ENCODE assay signal across 28 cellular contexts in genomic region chr9:136740491-136740890, GRCh38. TPM values are rescaled to one million over a fixed set of nuclear protein-coding genes. Genes with fewer than 3 reads are reported as not detected.
A peak's percentile ranks its signal among the peaks of the same experiment; 100 is the strongest.
DNase-seq lines count a peak whose midpoint lies in the region; ATAC-seq and TF ChIP-seq lines count a peak whose summit lies in the region.
"Had no signal": no experiment of that assay in that cellular context is flagged by ENCODE, and none has a peak within 500 bp of the region (broad histone marks: within the 10 kb centered on the region; RNA-seq: fewer than 3 reads in every experiment).

No MANE protein-coding gene starts in this region.

- ATAC-seq in left cardiac atrium, result no peak
- ATAC-seq in heart left ventricle, result no peak
- no peak for ATAC-seq in T-helper 17 cell
- no peak for ATAC-seq in stimulated activated memory B cell treated with anti-CD40 and anti-IgM and Interleukin-4, amounts not matched to agents 10 μg/mL and 1 μg/mL and 100 μg/mL, for 72 hours
- no peak for ATAC-seq in HG02870 (IDR thresholded peaks at IDR 0.05; ENCODE audit: unreplicated experiment)

- no peak for TF ChIP-seq CTCF in heart left ventricle (IDR thresholded peaks at IDR 0.05)
- TF ChIP-seq CTCF in lower leg skin (IDR thresholded peaks at IDR 0.05), result no peak

- TF ChIP-seq POLR2A in heart left ventricle (IDR thresholded peaks at IDR 0.05) (no peak), lower leg skin (IDR thresholded peaks at IDR 0.05) (no peak)

- 89 to 93% (median 92%) methylated on average over 16 of the region's 16 CpGs for WGBS in heart left ventricle, 4 donors
- WGBS in lower leg skin, 2 donors, result 75 to 82% methylated on average over 16 of the region's 16 CpGs

- no peaks in the 10 kb centered on the region for H3K9me3 Mint-ChIP-seq in stimulated activated memory B cell treated with anti-CD40 and anti-IgM and Interleukin-4, amounts not matched to agents 10 μg/mL and 1 μg/mL and 100 μg/mL, for 72 hours
- H3K9me3 Mint-ChIP-seq: activated naive CD4-positive, alpha-beta T cell treated with anti-CD3 and anti-CD28 coated beads, Interleukin-2, amount 50 U/mL, for 72 hours; mesothelial cell of epicardium had no signal

- peaks cover 2% of the 10 kb centered on the region for H3K4me1 Mint-ChIP-seq in T-helper 17 cell
- H3K4me1 Mint-ChIP-seq in stimulated activated memory B cell treated with anti-CD40 and anti-IgM and Interleukin-4, amounts not matched to agents 10 μg/mL and 1 μg/mL and 100 μg/mL, for 72 hours, result peaks cover 42% of the 10 kb centered on the region

- no peak overlapping the region for H3K27ac Mint-ChIP-seq in T-helper 17 cell
- peak overlapping the region; percentile 86 for H3K27ac Mint-ChIP-seq in stimulated activated memory B cell treated with anti-CD40 and anti-IgM and Interleukin-4, amounts not matched to agents 10 μg/mL and 1 μg/mL and 100 μg/mL, for 72 hours
- H3K27ac Mint-ChIP-seq: activated naive CD4-positive, alpha-beta T cell treated with anti-CD3 and anti-CD28 coated beads, Interleukin-2, amount 50 U/mL, for 72 hours; mesothelial cell of epicardium; progenitor cell of endocrine pancreas had no signal

- DNase-seq in left cardiac atrium (peak; percentile 10), heart left ventricle (no peak), T-helper 17 cell (no peak), lower leg skin (ENCODE audit: low spot score in 2 of 2) (no peak)
- DNase-seq: DMS153; dorsolateral prefrontal cortex; KG1; NCI-H1105; NCI-H187; stimulated activated CD8-positive, alpha-beta memory T cell treated with anti-CD3 and anti-CD28 coated beads, Interleukin-4, amount 100 ng/mL, for 48 hours; transverse colon; WERI-Rb-1 had no signal

- H3K9me3 ChIP-seq in heart left ventricle, result no peaks in the 10 kb centered on the region
- no peaks in the 10 kb centered on the region for H3K9me3 ChIP-seq in T-helper 17 cell (ENCODE audit: control insufficient read depth, low read length, poor library complexity, severe bottlenecking)
- H3K9me3 ChIP-seq: breast epithelium, esophagus muscularis mucosa, SJSA1, transverse colon had no signal

- H3K4me3 Mint-ChIP-seq in T-helper 17 cell, result peak overlapping the region; percentile 21
- H3K4me3 Mint-ChIP-seq in stimulated activated memory B cell treated with anti-CD40 and anti-IgM and Interleukin-4, amounts not matched to agents 10 μg/mL and 1 μg/mL and 100 μg/mL, for 72 hours, result no peak overlapping the region
- H3K4me3 Mint-ChIP-seq: mesothelial cell of epicardium had no signal

- H3K27me3 Mint-ChIP-seq in T-helper 17 cell, result peaks cover 14% of the 10 kb centered on the region
- no peaks in the 10 kb centered on the region for H3K27me3 Mint-ChIP-seq in stimulated activated memory B cell treated with anti-CD40 and anti-IgM and Interleukin-4, amounts not matched to agents 10 μg/mL and 1 μg/mL and 100 μg/mL, for 72 hours

- peaks cover 0 to 19% (median 0%) of the 10 kb centered on the region in 9 donors for H3K27me3 ChIP-seq in heart left ventricle

- no peaks in the 10 kb centered on the region for H3K36me3 ChIP-seq in heart left ventricle
- H3K36me3 ChIP-seq: breast epithelium, SJSA1, transverse colon, WERI-Rb-1 had no signal

- H3K4me1 ChIP-seq in heart left ventricle, result peaks cover 0 to 36% (median 15%) of the 10 kb centered on the region in 12 donors
- H3K4me1 ChIP-seq: SJSA1 had no signal

- H3K4me3 ChIP-seq in heart left ventricle (no peak overlapping the region), lower leg skin (ENCODE audit: low read depth, poor library complexity, severe bottlenecking) (no peak overlapping the region)
- H3K4me3 ChIP-seq: GM12878, SJSA1, transverse colon had no signal

- intact Hi-C loops in left cardiac atrium (cut with DNase I) (no loop called here), heart left ventricle (cut with DNase I) (no loop called here), lower leg skin (cut with DNase I; ENCODE audit: low total_unique reads) (no loop called here)

- peak overlapping the region in 1 of 12 donors; percentile 62 for H3K27ac ChIP-seq in heart left ventricle
- H3K27ac ChIP-seq: breast epithelium, dorsolateral prefrontal cortex, esophagus muscularis mucosa, SJSA1, transverse colon, WERI-Rb-1 had no signal

- no peaks in the 10 kb centered on the region for H3K36me3 Mint-ChIP-seq in T-helper 17 cell (ENCODE audit: low read depth)
- peaks cover 18% of the 10 kb centered on the region for H3K36me3 Mint-ChIP-seq in stimulated activated memory B cell treated with anti-CD40 and anti-IgM and Interleukin-4, amounts not matched to agents 10 μg/mL and 1 μg/mL and 100 μg/mL, for 72 hours
- H3K36me3 Mint-ChIP-seq: activated naive CD4-positive, alpha-beta T cell treated with anti-CD3 and anti-CD28 coated beads, Interleukin-2, amount 50 U/mL, for 72 hours; mesothelial cell of epicardium had no signal

RNA-seq across cellular contexts. Expression of gene LCN10, which starts 2.2 kb away (rescaled TPM):
- total RNA-seq in left cardiac atrium, result 10 to 100 TPM in 1 of 2 donors, 1 to 10 TPM in 1; 9.3 to 20.1 TPM
- 10 to 100 TPM in 5 of 9 donors, 1 to 10 TPM in 2, under 1 TPM in 2; 0.50 to 21.5 (median 10.1) TPM for total RNA-seq in heart left ventricle
- 10 to 100 TPM; 15.7 to 40.7 TPM for polyA plus RNA-seq in heart left ventricle
- under 1 TPM in 1 of 2 donors, not detected in 1; 0.90 TPM for total RNA-seq in T-helper 17 cell
- 1 to 10 TPM in 2 of 4 donors, under 1 TPM in 1, not detected in 1; 0.61 to 5.7 (median 1.7) TPM for total RNA-seq in lower leg skin
- total RNA-seq: chondrocyte, HT1080, MCF 10A, NCI-H460, progenitor cell of endocrine pancreas, RPMI7951, SJSA1 had no signal

RNA-seq across cellular contexts. Expression of gene LCN6, which starts 7.8 kb away (rescaled TPM):
- total RNA-seq in left cardiac atrium (10 to 100 TPM; 18.2 to 51.8 TPM), heart left ventricle (10 to 100 TPM in 5 of 9 donors, 1 to 10 TPM in 3, under 1 TPM in 1; 0.81 to 58.7 (median 15.8) TPM), T-helper 17 cell (not detected), lower leg skin (1 to 10 TPM in 2 of 4 donors, not detected in 2; 6.3 to 7.3 TPM)
- 100 to 1,000 TPM in 1 of 2 donors, 10 to 100 TPM in 1; 46.1 to 101 TPM for polyA plus RNA-seq in heart left ventricle
- total RNA-seq: activated naive CD4-positive, alpha-beta T cell treated with anti-CD3 and anti-CD28 coated beads, Interleukin-2, amount 50 U/mL, for 72 hours; chondrocyte; GM12878; HT1080; liver; MCF 10A; mesothelial cell of epicardium; NCI-H460; progenitor cell of endocrine pancreas; RPMI7951; SJSA1 had no signal
- polyA plus RNA-seq: GM12878 had no signal

RNA-seq across cellular contexts. Expression of gene LCN8, which starts 17.6 kb away (rescaled TPM):
- total RNA-seq in left cardiac atrium, result not detected
- total RNA-seq in heart left ventricle, result not detected
- polyA plus RNA-seq in heart left ventricle, result not detected
- under 1 TPM in 1 of 2 donors, not detected in 1; 0.65 TPM for total RNA-seq in T-helper 17 cell
- total RNA-seq in lower leg skin, result not detected
- total RNA-seq: activated naive CD4-positive, alpha-beta T cell treated with anti-CD3 and anti-CD28 coated beads, Interleukin-2, amount 50 U/mL, for 72 hours; breast epithelium; chondrocyte; esophagus muscularis mucosa; GM12878; HT1080; liver; MCF 10A; mesothelial cell of epicardium; NCI-H460; progenitor cell of endocrine pancreas; RPMI7951; sciatic nerve; SJSA1; transverse colon had no signal
- polyA plus RNA-seq: GM12878, liver had no signal

RNA-seq across cellular contexts. Expression of gene LCN15, which starts 23.8 kb away (rescaled TPM):
- total RNA-seq in left cardiac atrium, result 1 to 10 TPM in 1 of 2 donors, under 1 TPM in 1; 0.41 to 1.1 TPM
- 1 to 10 TPM in 3 of 9 donors, under 1 TPM in 2, not detected in 4; 0.64 to 2.8 (median 1.2) TPM for total RNA-seq in heart left ventricle
- polyA plus RNA-seq in heart left ventricle, result 1 to 10 TPM in 1 of 2 donors, under 1 TPM in 1; 0.65 to 2.4 TPM
- not detected for total RNA-seq in T-helper 17 cell
- not detected for total RNA-seq in lower leg skin
- total RNA-seq: activated naive CD4-positive, alpha-beta T cell treated with anti-CD3 and anti-CD28 coated beads, Interleukin-2, amount 50 U/mL, for 72 hours; breast epithelium; chondrocyte; esophagus muscularis mucosa; GM12878; HT1080; liver; MCF 10A; NCI-H460; progenitor cell of endocrine pancreas; RPMI7951; sciatic nerve; SJSA1 had no signal
- polyA plus RNA-seq: liver had no signal

RNA-seq across cellular contexts. Expression of gene DIPK1B, which starts 28.1 kb away (rescaled TPM):
- total RNA-seq in left cardiac atrium, result 10 to 100 TPM; 23.2 to 35.2 TPM
- 10 to 100 TPM; 14.4 to 46.3 (median 19.8) TPM for total RNA-seq in heart left ventricle
- 10 to 100 TPM; 18.1 to 24.4 TPM for polyA plus RNA-seq in heart left ventricle
- total RNA-seq in T-helper 17 cell, result 1 to 10 TPM; 1.3 to 3.2 TPM
- total RNA-seq in lower leg skin, result 10 to 100 TPM in 2 of 4 donors, 1 to 10 TPM in 2; 7.1 to 13.5 (median 9.5) TPM
- total RNA-seq: MCF 10A, RPMI7951, SJSA1 had no signal
